In genomic region chr1:23980006-23980724, GRCh38 we compare ENCODE assay signal across 8 cellular contexts. TPM values are rescaled to one million over a fixed set of nuclear protein-coding genes. Genes with fewer than 3 reads are reported as not detected.
DNase-seq lines count a peak whose midpoint lies in the region; ATAC-seq and TF ChIP-seq lines count a peak whose summit lies in the region.

Gene SRSF10 (minus strand): TSS chr1:23980327. CDS start chr1:23980255, 72 bp downstream.

- TF ChIP-seq CTCF in LNCaP clone FGC (IDR thresholded peaks at IDR 0.05; ENCODE audit: control insufficient read depth, extremely low read depth, insufficient read depth) (peak; percentile 32; the same call in 1 of the 2 replicates), RWPE1 (conservative IDR thresholded peaks at IDR 0.05; ENCODE audit: low read depth) (no peak; the same call in 1 of the 2 replicates), fibroblast of lung (conservative IDR thresholded peaks at IDR 0.05 in 1 of 2, IDR thresholded peaks at IDR 0.05 in 1 of 2; ENCODE audit: low read depth in 1 of 2, low read length in 2 of 2) (peak in 1 of 2 donors; percentile 45)

- H2AFZ ChIP-seq in fibroblast of lung (ENCODE audit: low read length) = peak within 1 kb of the TSS; percentile 90

- H3K4me3 ChIP-seq in LNCaP clone FGC (ENCODE audit: low read depth, low read length) (peak within 1 kb of the TSS; percentile 64), fibroblast of lung (replicated peaks in 1 of 4; ENCODE audit: control extremely low read depth in 1 of 4, insufficient read depth in 1 of 4, low read depth in 3 of 4, low read length in 4 of 4) (peak within 1 kb of the TSS; percentile 94 to 99 (median 96))

- no peaks in the 10 kb centered on the region for H3K36me3 ChIP-seq in fibroblast of lung (ENCODE audit: control insufficient read depth, insufficient read depth, low read length)

- CTCF ChIA-PET in RWPE1 (lab: Yijun Ruan, JAX) = interaction anchor here (1.1 kb wide), 1 partner anchor 48 kb away, joined by 7 read pairs; no protein-coding TSS in a partner anchor

- peak; percentile 96 for ATAC-seq in activated T-helper 17 cell treated with anti-CD3 and anti-CD28 coated beads, Interleukin-2, amount 50 U/mL, for 72 hours (replicated peaks)
- peak; percentile 94 for ATAC-seq in naive thymus-derived CD8-positive, alpha-beta T cell

- H3K27ac Mint-ChIP-seq in activated T-helper 17 cell treated with anti-CD3 and anti-CD28 coated beads, Interleukin-2, amount 50 U/mL, for 72 hours = peak within 1 kb of the TSS; percentile 94
- peak within 1 kb of the TSS; percentile 92 to 98 (median 96) for H3K27ac Mint-ChIP-seq in naive thymus-derived CD8-positive, alpha-beta T cell

- no peaks in the 10 kb centered on the region for H3K27me3 Mint-ChIP-seq in activated T-helper 17 cell treated with anti-CD3 and anti-CD28 coated beads, Interleukin-2, amount 50 U/mL, for 72 hours
- peaks cover 0 to 2% (median 0%) of the 10 kb centered on the region in 5 donors for H3K27me3 Mint-ChIP-seq in naive thymus-derived CD8-positive, alpha-beta T cell

- H3K4me2 ChIP-seq in fibroblast of lung (ENCODE audit: extremely low read depth, insufficient read depth, low read length) = peak within 1 kb of the TSS; percentile 84

- H3K27ac ChIP-seq in RWPE1 (peak within 1 kb of the TSS; percentile 98), fibroblast of lung (ENCODE audit: insufficient read depth, low read length) (peak within 1 kb of the TSS; percentile 99)

- H3K4me1 ChIP-seq in fibroblast of lung (ENCODE audit: control insufficient read depth, extremely low read depth, insufficient read depth, low read length) = peaks cover 11% of the 10 kb centered on the region

- H3K36me3 Mint-ChIP-seq in activated T-helper 17 cell treated with anti-CD3 and anti-CD28 coated beads, Interleukin-2, amount 50 U/mL, for 72 hours (ENCODE audit: low read depth) = peaks cover 55% of the 10 kb centered on the region
- H3K36me3 Mint-ChIP-seq in naive thymus-derived CD8-positive, alpha-beta T cell = peaks cover 0 to 20% (median 0%) of the 10 kb centered on the region in 3 donors

- H4K20me1 ChIP-seq in fibroblast of lung (ENCODE audit: control insufficient read depth, extremely low read depth, insufficient read depth, low read length) = peaks cover 3% of the 10 kb centered on the region

- no peaks in the 10 kb centered on the region for H3K9me3 Mint-ChIP-seq in activated T-helper 17 cell treated with anti-CD3 and anti-CD28 coated beads, Interleukin-2, amount 50 U/mL, for 72 hours
- no peaks in the 10 kb centered on the region for H3K9me3 Mint-ChIP-seq in naive thymus-derived CD8-positive, alpha-beta T cell

- H3K4me1 Mint-ChIP-seq in activated T-helper 17 cell treated with anti-CD3 and anti-CD28 coated beads, Interleukin-2, amount 50 U/mL, for 72 hours = peaks cover 34% of the 10 kb centered on the region
- peaks cover 23 to 54% (median 51%) of the 10 kb centered on the region in 4 donors for H3K4me1 Mint-ChIP-seq in naive thymus-derived CD8-positive, alpha-beta T cell

- H3K79me2 ChIP-seq in fibroblast of lung (ENCODE audit: control insufficient read depth, insufficient read depth, low read length) = peaks cover 50% of the 10 kb centered on the region

- H3K9ac ChIP-seq in fibroblast of lung (ENCODE audit: insufficient read depth, low read length) = peak within 1 kb of the TSS; percentile 100

- H3K27me3 ChIP-seq in fibroblast of lung (ENCODE audit: control insufficient read depth, insufficient read depth, low read length) = no peaks in the 10 kb centered on the region

- POLR2A ChIA-PET in RWPE1 (lab: Yijun Ruan, JAX; ENCODE audit: low non-redundant PET) = interaction anchor here (0.6 kb wide), 2 partner anchors 29 to 79 kb away, joined by 3 read pairs; no protein-coding TSS in a partner anchor
- POLR2A ChIA-PET in naive thymus-derived CD8-positive, alpha-beta T cell (lab: Charles Lee) = interaction anchor here (0.5 to 5.5 kb wide), 13 partner anchors 9 to 1253 kb away, joined by 3 to 66 read pairs (median 5); partner anchors contain the start of genes ELOA, GALE, HMGCL and HNRNPR

- no peaks in the 10 kb centered on the region for H3K9me3 ChIP-seq in fibroblast of lung (ENCODE audit: control insufficient read depth, insufficient read depth, low read depth, low read length)

- H3K4me3 Mint-ChIP-seq in activated T-helper 17 cell treated with anti-CD3 and anti-CD28 coated beads, Interleukin-2, amount 50 U/mL, for 72 hours = peak within 1 kb of the TSS; percentile 96
- peak within 1 kb of the TSS; percentile 83 to 98 (median 92) for H3K4me3 Mint-ChIP-seq in naive thymus-derived CD8-positive, alpha-beta T cell

- peak; percentile 100 for DNase-seq in ELF-1 (ENCODE audit: low read depth, low spot score)
- peak; percentile 99 for DNase-seq in H4 (ENCODE audit: low spot score)
- DNase-seq in LNCaP clone FGC (ENCODE audit: low read depth) = peak; percentile 88
- peak; percentile 96 for DNase-seq in RWPE1 (ENCODE audit: low spot score)
- DNase-seq in fibroblast of lung (ENCODE audit: low read depth in 2 of 2) = peak; percentile 97 to 99
- DNase-seq in naive thymus-derived CD8-positive, alpha-beta T cell = peak; percentile 92 to 99 (median 97)
- peak; percentile 93 to 99 (median 98) for DNase-seq in stimulated activated naive CD4-positive, alpha-beta T cell (lab: John Stamatoyannopoulos, UW)

RNA-seq across cellular contexts. Expression of gene SRSF10, which starts in this region (rescaled TPM):
- total RNA-seq in H4 (2014; rRNA removed; shearing (Covaris generic)) = 80.0 and 83.4 TPM in 2 replicates
- total RNA-seq in activated T-helper 17 cell treated with anti-CD3 and anti-CD28 coated beads, Interleukin-2, amount 50 U/mL, for 72 hours = 100 to 1,000 TPM; 168 to 199 TPM
- total RNA-seq in fibroblast of lung = 83.0 and 93.5 TPM in 2 replicates
- 113 and 118 TPM in 2 replicates for polyA plus RNA-seq in fibroblast of lung
- polyA plus RNA-seq in fibroblast of lung (2012) = 69.3 and 72.2 TPM in 2 replicates
- polyA minus RNA-seq in fibroblast of lung (ENCODE audit: low replicate concordance) = 18.4 and 32.0 TPM in 2 replicates
- total RNA-seq in naive thymus-derived CD8-positive, alpha-beta T cell = 100 to 1,000 TPM; 207 to 219 TPM
- 100 to 1,000 TPM in 2 of 3 donors, 10 to 100 TPM in 1; 98.6 to 125 (median 104) TPM for polyA plus RNA-seq in naive thymus-derived CD8-positive, alpha-beta T cell

Comparison
In these comparisons a context has a peak if more than half of its experiments do, and no peak if none do; other contexts are left out.
1. Peak in every context shown above with its lines: DNase-seq, ATAC-seq, H3K4me3 ChIP-seq and H3K27ac ChIP-seq.